In the genomic region with DNA sequence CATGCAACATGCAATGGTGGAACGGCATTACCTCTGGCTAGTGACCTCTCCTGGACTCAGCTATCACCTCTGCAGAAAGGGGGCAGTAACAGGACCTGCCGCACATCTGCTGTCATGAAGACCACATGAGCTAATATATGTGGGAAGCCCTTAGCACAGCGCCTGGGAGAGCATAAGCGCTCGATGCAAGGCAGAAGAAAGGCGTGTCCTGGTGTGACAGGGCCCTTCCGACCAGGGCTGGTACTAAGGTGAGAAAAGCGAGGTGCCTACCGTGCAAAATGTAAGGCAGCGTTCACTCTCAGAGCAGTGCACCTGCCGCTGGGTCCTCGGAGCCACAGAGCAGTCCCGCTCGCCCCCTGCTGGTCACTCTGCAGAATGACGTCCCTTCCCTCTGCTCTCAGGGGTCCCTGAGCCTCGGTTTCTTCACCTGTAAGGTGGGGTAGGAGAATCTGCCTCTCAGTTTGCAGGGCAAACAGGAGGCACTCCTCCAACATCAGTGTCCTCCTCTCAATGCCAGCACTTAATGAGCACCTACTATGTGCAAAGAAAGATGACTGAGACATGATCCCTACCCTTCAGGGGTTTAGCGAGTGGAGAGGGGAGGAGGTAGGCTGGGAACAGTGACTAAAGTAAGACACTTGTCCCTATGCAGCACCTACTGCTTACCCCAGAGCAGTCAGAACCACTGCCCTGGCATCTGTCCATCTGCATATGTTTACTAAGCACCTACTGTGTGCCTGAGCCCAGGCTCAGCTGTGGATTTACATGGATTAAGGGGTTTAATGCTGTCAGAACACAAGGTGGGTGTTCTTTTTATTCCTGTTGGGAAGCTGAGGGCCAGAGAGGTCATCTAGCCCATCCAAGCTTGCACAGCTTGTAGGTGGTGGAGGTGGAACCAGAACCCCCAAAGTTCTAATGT, we compare ENCODE assay signal across 1 cellular context.
A peak's percentile ranks its signal among the peaks of the same experiment; 100 is the strongest.
TF ChIP-seq lines count a peak whose summit lies in the region.

No MANE protein-coding gene starts in this region.

TF ChIP-seq in HepG2, 621 proteins besides CTCF, POLR2A, EP300 and RAD21 (continued from another document and continues in another):
- TF ChIP-seq, protein P1, sequence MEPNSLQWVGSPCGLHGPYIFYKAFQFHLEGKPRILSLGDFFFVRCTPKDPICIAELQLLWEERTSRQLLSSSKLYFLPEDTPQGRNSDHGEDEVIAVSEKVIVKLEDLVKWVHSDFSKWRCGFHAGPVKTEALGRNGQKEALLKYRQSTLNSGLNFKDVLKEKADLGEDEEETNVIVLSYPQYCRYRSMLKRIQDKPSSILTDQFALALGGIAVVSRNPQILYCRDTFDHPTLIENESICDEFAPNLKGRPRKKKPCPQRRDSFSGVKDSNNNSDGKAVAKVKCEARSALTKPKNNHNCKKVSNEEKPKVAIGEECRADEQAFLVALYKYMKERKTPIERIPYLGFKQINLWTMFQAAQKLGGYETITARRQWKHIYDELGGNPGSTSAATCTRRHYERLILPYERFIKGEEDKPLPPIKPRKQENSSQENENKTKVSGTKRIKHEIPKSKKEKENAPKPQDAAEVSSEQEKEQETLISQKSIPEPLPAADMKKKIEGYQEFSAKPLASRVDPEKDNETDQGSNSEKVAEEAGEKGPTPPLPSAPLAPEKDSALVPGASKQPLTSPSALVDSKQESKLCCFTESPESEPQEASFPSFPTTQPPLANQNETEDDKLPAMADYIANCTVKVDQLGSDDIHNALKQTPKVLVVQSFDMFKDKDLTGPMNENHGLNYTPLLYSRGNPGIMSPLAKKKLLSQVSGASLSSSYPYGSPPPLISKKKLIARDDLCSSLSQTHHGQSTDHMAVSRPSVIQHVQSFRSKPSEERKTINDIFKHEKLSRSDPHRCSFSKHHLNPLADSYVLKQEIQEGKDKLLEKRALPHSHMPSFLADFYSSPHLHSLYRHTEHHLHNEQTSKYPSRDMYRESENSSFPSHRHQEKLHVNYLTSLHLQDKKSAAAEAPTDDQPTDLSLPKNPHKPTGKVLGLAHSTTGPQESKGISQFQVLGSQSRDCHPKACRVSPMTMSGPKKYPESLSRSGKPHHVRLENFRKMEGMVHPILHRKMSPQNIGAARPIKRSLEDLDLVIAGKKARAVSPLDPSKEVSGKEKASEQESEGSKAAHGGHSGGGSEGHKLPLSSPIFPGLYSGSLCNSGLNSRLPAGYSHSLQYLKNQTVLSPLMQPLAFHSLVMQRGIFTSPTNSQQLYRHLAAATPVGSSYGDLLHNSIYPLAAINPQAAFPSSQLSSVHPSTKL (CRISPR knock-in tag; IDR thresholded peaks at IDR 0.05), result peak; percentile 66; the same call in 1 of the 2 replicates
- TF ChIP-seq FOXO1 (CRISPR knock-in tag; IDR thresholded peaks at IDR 0.05) (0 out of 2 replicates have a peak, but pooled peaks have one; percentile 27), RELA (CRISPR knock-in tag; IDR thresholded peaks at IDR 0.05) (no peak), THYN1 (CRISPR knock-in tag; IDR thresholded peaks at IDR 0.05; ENCODE audit: borderline replicate concordance, low read depth) (no peak), PHF21A (CRISPR knock-in tag; IDR thresholded peaks at IDR 0.05) (no peak; the same call in 1 of the 2 replicates), ZNF781 (CRISPR knock-in tag; IDR thresholded peaks at IDR 0.05; ENCODE audit: borderline replicate concordance, not compliant biosample characterization) (peak; percentile 88), NRL (CRISPR knock-in tag; IDR thresholded peaks at IDR 0.05; ENCODE audit: borderline replicate concordance) (peak; percentile 96), KAT7 (CRISPR knock-in tag; IDR thresholded peaks at IDR 0.05; ENCODE audit: borderline replicate concordance) (0 out of 2 replicates have a peak, but pooled peaks have one; percentile 70), ZNF562 (CRISPR knock-in tag; IDR thresholded peaks at IDR 0.05; ENCODE audit: borderline replicate concordance) (no peak), CBFB (CRISPR knock-in tag; IDR thresholded peaks at IDR 0.05) (peak; percentile 79; the same call in 1 of the 2 replicates), SP5 (CRISPR knock-in tag; IDR thresholded peaks at IDR 0.05; ENCODE audit: borderline replicate concordance, low read depth) (0 out of 2 replicates have a peak, but pooled peaks have one; percentile 46), KDM4B (CRISPR knock-in tag; IDR thresholded peaks at IDR 0.05) (peak; percentile 78), MAZ (IDR thresholded peaks at IDR 0.05; ENCODE audit: borderline replicate concordance, low read depth, low read length) (no peak), MAZ (CRISPR knock-in tag; IDR thresholded peaks at IDR 0.05; ENCODE audit: low read depth) (peak; percentile 75; the same call in 1 of the 2 replicates), ZFX (CRISPR knock-in tag; IDR thresholded peaks at IDR 0.05; ENCODE audit: low read depth) (peak; percentile 39; the same call in 1 of the 2 replicates), ZNF839 (CRISPR knock-in tag; IDR thresholded peaks at IDR 0.05; ENCODE audit: borderline replicate concordance) (0 out of 2 replicates have a peak, but pooled peaks have one; percentile 54), THAP11 (CRISPR knock-in tag; IDR thresholded peaks at IDR 0.05) (peak; percentile 70), KAT2B (IDR thresholded peaks at IDR 0.05; ENCODE audit: borderline replicate concordance, low read depth, low read length) (no peak), ZNF350 (CRISPR knock-in tag; IDR thresholded peaks at IDR 0.05; ENCODE audit: borderline replicate concordance, low read depth) (peak; percentile 75), ZNF253 (CRISPR knock-in tag; IDR thresholded peaks at IDR 0.05; ENCODE audit: borderline replicate concordance) (no peak; the same call in 1 of the 2 replicates), ZBTB7B (CRISPR knock-in tag; IDR thresholded peaks at IDR 0.05) (peak; percentile 95), NFKBIZ (CRISPR knock-in tag; IDR thresholded peaks at IDR 0.05) (no peak), ZNF333 (CRISPR knock-in tag; IDR thresholded peaks at IDR 0.05; ENCODE audit: borderline replicate concordance) (no peak), FOXC1 (CRISPR knock-in tag; IDR thresholded peaks at IDR 0.05; ENCODE audit: borderline replicate concordance) (0 out of 2 replicates have a peak, but pooled peaks have one; percentile 38), NFE2 (CRISPR knock-in tag; IDR thresholded peaks at IDR 0.05) (no peak), RXRA (CRISPR knock-in tag; IDR thresholded peaks at IDR 0.05) (no peak; the same call in 1 of the 2 replicates), ZZZ3 (CRISPR knock-in tag; IDR thresholded peaks at IDR 0.05; ENCODE audit: borderline replicate concordance) (0 out of 2 replicates have a peak, but pooled peaks have one; percentile 43), IKZF4 (CRISPR knock-in tag; IDR thresholded peaks at IDR 0.05; ENCODE audit: borderline replicate concordance, low read depth, not compliant biosample characterization) (peak; percentile 52), FOXM1 (CRISPR knock-in tag; IDR thresholded peaks at IDR 0.05) (no peak), ARNT2 (CRISPR knock-in tag; IDR thresholded peaks at IDR 0.05; ENCODE audit: low read depth) (no peak), MAFF (IDR thresholded peaks at IDR 0.05; ENCODE audit: low read depth, low read length) (peak; percentile 18; the same call in 1 of the 2 replicates), EED (CRISPR knock-in tag; IDR thresholded peaks at IDR 0.05) (0 out of 2 replicates have a peak, but pooled peaks have one; percentile 49), MIER2 (CRISPR knock-in tag; IDR thresholded peaks at IDR 0.05) (peak; percentile 73)
- TF ChIP-seq, protein P2, sequence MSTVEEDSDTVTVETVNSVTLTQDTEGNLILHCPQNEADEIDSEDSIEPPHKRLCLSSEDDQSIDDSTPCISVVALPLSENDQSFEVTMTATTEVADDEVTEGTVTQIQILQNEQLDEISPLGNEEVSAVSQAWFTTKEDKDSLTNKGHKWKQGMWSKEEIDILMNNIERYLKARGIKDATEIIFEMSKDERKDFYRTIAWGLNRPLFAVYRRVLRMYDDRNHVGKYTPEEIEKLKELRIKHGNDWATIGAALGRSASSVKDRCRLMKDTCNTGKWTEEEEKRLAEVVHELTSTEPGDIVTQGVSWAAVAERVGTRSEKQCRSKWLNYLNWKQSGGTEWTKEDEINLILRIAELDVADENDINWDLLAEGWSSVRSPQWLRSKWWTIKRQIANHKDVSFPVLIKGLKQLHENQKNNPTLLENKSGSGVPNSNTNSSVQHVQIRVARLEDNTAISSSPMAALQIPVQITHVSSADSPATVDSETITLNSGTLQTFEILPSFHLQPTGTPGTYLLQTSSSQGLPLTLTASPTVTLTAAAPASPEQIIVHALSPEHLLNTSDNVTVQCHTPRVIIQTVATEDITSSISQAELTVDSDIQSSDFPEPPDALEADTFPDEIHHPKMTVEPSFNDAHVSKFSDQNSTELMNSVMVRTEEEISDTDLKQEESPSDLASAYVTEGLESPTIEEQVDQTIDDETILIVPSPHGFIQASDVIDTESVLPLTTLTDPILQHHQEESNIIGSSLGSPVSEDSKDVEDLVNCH (CRISPR knock-in tag; IDR thresholded peaks at IDR 0.05), result no peak
- TF ChIP-seq, protein P3, sequence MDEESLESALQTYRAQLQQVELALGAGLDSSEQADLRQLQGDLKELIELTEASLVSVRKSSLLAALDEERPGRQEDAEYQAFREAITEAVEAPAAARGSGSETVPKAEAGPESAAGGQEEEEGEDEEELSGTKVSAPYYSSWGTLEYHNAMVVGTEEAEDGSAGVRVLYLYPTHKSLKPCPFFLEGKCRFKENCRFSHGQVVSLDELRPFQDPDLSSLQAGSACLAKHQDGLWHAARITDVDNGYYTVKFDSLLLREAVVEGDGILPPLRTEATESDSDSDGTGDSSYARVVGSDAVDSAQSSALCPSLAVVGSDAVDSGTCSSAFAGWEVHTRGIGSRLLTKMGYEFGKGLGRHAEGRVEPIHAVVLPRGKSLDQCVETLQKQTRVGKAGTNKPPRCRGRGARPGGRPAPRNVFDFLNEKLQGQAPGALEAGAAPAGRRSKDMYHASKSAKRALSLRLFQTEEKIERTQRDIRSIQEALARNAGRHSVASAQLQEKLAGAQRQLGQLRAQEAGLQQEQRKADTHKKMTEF (CRISPR knock-in tag; IDR thresholded peaks at IDR 0.05), result peak; percentile 84
- TF ChIP-seq, protein P4, sequence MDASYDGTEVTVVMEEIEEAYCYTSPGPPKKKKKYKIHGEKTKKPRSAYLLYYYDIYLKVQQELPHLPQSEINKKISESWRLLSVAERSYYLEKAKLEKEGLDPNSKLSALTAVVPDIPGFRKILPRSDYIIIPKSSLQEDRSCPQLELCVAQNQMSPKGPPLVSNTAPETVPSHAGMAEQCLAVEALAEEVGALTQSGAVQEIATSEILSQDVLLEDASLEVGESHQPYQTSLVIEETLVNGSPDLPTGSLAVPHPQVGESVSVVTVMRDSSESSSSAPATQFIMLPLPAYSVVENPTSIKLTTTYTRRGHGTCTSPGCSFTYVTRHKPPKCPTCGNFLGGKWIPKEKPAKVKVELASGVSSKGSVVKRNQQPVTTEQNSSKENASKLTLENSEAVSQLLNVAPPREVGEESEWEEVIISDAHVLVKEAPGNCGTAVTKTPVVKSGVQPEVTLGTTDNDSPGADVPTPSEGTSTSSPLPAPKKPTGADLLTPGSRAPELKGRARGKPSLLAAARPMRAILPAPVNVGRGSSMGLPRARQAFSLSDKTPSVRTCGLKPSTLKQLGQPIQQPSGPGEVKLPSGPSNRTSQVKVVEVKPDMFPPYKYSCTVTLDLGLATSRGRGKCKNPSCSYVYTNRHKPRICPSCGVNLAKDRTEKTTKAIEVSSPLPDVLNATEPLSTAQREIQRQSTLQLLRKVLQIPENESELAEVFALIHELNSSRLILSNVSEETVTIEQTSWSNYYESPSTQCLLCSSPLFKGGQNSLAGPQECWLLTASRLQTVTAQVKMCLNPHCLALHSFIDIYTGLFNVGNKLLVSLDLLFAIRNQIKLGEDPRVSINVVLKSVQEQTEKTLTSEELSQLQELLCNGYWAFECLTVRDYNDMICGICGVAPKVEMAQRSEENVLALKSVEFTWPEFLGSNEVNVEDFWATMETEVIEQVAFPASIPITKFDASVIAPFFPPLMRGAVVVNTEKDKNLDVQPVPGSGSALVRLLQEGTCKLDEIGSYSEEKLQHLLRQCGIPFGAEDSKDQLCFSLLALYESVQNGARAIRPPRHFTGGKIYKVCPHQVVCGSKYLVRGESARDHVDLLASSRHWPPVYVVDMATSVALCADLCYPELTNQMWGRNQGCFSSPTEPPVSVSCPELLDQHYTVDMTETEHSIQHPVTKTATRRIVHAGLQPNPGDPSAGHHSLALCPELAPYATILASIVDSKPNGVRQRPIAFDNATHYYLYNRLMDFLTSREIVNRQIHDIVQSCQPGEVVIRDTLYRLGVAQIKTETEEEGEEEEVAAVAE (CRISPR knock-in tag; IDR thresholded peaks at IDR 0.05; ENCODE audit: borderline replicate concordance), result 0 out of 2 replicates have a peak, but pooled peaks have one; percentile 11
- TF ChIP-seq, protein P5, sequence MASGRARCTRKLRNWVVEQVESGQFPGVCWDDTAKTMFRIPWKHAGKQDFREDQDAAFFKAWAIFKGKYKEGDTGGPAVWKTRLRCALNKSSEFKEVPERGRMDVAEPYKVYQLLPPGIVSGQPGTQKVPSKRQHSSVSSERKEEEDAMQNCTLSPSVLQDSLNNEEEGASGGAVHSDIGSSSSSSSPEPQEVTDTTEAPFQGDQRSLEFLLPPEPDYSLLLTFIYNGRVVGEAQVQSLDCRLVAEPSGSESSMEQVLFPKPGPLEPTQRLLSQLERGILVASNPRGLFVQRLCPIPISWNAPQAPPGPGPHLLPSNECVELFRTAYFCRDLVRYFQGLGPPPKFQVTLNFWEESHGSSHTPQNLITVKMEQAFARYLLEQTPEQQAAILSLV (CRISPR knock-in tag; IDR thresholded peaks at IDR 0.05; ENCODE audit: borderline replicate concordance), result no peak
- TF ChIP-seq, protein P6, sequence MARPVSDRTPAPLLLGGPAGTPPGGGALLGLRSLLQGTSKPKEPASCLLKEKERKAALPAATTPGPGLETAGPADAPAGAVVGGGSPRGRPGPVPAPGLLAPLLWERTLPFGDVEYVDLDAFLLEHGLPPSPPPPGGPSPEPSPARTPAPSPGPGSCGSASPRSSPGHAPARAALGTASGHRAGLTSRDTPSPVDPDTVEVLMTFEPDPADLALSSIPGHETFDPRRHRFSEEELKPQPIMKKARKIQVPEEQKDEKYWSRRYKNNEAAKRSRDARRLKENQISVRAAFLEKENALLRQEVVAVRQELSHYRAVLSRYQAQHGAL (CRISPR knock-in tag; IDR thresholded peaks at IDR 0.05; ENCODE audit: not compliant biosample characterization), result no peak
- TF ChIP-seq, protein P7, sequence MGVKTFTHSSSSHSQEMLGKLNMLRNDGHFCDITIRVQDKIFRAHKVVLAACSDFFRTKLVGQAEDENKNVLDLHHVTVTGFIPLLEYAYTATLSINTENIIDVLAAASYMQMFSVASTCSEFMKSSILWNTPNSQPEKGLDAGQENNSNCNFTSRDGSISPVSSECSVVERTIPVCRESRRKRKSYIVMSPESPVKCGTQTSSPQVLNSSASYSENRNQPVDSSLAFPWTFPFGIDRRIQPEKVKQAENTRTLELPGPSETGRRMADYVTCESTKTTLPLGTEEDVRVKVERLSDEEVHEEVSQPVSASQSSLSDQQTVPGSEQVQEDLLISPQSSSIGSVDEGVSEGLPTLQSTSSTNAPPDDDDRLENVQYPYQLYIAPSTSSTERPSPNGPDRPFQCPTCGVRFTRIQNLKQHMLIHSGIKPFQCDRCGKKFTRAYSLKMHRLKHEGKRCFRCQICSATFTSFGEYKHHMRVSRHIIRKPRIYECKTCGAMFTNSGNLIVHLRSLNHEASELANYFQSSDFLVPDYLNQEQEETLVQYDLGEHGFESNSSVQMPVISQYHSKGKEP (CRISPR knock-in tag; IDR thresholded peaks at IDR 0.05), result 0 out of 2 replicates have a peak, but pooled peaks have one; percentile 44
